ENCODE assay signal across 24 cellular contexts in genomic region chr11:65128182-65129145, GRCh38. TPM values are rescaled to one million over a fixed set of nuclear protein-coding genes. Genes with fewer than 3 reads are reported as not detected.
A peak's percentile ranks its signal among the peaks of the same experiment; 100 is the strongest.
DNase-seq lines count a peak whose midpoint lies in the region; ATAC-seq and TF ChIP-seq lines count a peak whose summit lies in the region.
"Had no signal": no experiment of that assay in that cellular context is flagged by ENCODE, and none has a peak within 500 bp of the region (broad histone marks: within the 10 kb centered on the region; RNA-seq: fewer than 3 reads in every experiment).

No MANE protein-coding gene starts in this region.

- no peaks in the 10 kb centered on the region for H3K9me2 ChIP-seq in HCT116 (ENCODE audit: insufficient read depth)

- no peak for TF ChIP-seq RAD21 in HCT116 (IDR thresholded peaks at IDR 0.05; ENCODE audit: low read depth)

- no peak overlapping the region for H3K9ac ChIP-seq in HCT116 (ENCODE audit: low read length)

- H3K4me3 ChIP-seq in HCT116 (replicated peaks in 1 of 2; ENCODE audit: low read depth in 1 of 2, low read length in 2 of 2) = no peak overlapping the region
- H3K4me3 ChIP-seq in osteoblast (ENCODE audit: insufficient read depth, low read length) = no peak overlapping the region
- H3K4me3 ChIP-seq: heart right ventricle, prostate gland, tibial nerve had no signal

- CTCF ChIA-PET in CD4-positive, alpha-beta T cell (lab: Charles Lee) = interaction anchor here (1.2 kb wide), 1 partner anchor 18 kb away, joined by 3 read pairs; no protein-coding TSS in a partner anchor
- CTCF ChIA-PET in HCT116 (lab: Charles Lee) = no interaction called here
- CTCF ChIA-PET in activated B cell treated with CpG ODN at 0.5 μM for 24 hours (lab: Charles Lee) = interaction anchor here (1.8 to 8.6 kb wide), 3 partner anchors 11 to 97 kb away, joined by 5 to 54 read pairs (median 28); partner anchors contain the start of genes CAPN1 and ZNHIT2

- no peak overlapping the region for H3K4me3 Mint-ChIP-seq in CD4-positive, alpha-beta T cell
- H3K4me3 Mint-ChIP-seq in activated B cell treated with CpG ODN at 0.5 μM for 24 hours = no peak overlapping the region
- H3K4me3 Mint-ChIP-seq: activated CD4-positive, alpha-beta memory T cell treated with anti-CD3 and anti-CD28 coated beads for 36 hours; dendritic cell treated with granulocyte-macrophage colony-stimulating factor and Interleukin-4, amounts not matched to agents 40 ng/mL and 50 ng/mL, for 4 days; stimulated activated naive CD8-positive, alpha-beta T cell treated with anti-CD3 and anti-CD28 coated beads, Interleukin-15, Interleukin-2, amounts not matched to agents 100 ng/mL and 50 ng/mL, for 24 hours had no signal

- no peak overlapping the region for H2AFZ ChIP-seq in HCT116 (ENCODE audit: low read depth, low read length, poor library complexity, severe bottlenecking)
- H2AFZ ChIP-seq in osteoblast (ENCODE audit: low read length) = no peak overlapping the region

- peaks cover 41% of the 10 kb centered on the region for H3K79me2 ChIP-seq in HCT116 (ENCODE audit: insufficient read depth, low read length)
- peaks cover 49% of the 10 kb centered on the region for H3K79me2 ChIP-seq in osteoblast (ENCODE audit: insufficient read depth, low read length)

- TF ChIP-seq CTCF in CD4-positive, alpha-beta T cell (IDR thresholded peaks at IDR 0.05) = no peak
- no peak for TF ChIP-seq CTCF in HCT116 (IDR thresholded peaks at IDR 0.05 in 2 of 3, conservative IDR thresholded peaks at IDR 0.05 in 1 of 3; ENCODE audit: borderline replicate concordance in 1 of 3, insufficient read depth in 1 of 3, low read depth in 2 of 3, low read length in 2 of 3)
- no peak for TF ChIP-seq CTCF in activated B cell treated with CpG ODN at 0.5 μM for 24 hours (IDR thresholded peaks at IDR 0.05)
- no peak for TF ChIP-seq CTCF in osteoblast (IDR thresholded peaks at IDR 0.05; ENCODE audit: extremely low read depth, low read depth, low read length)

- peak overlapping the region; percentile 42 for H3K27ac Mint-ChIP-seq in CD4-positive, alpha-beta T cell
- peak overlapping the region; percentile 12 for H3K27ac Mint-ChIP-seq in activated B cell treated with CpG ODN at 0.5 μM for 24 hours
- H3K27ac Mint-ChIP-seq: activated CD4-positive, alpha-beta memory T cell treated with anti-CD3 and anti-CD28 coated beads for 36 hours; dendritic cell treated with granulocyte-macrophage colony-stimulating factor and Interleukin-4, amounts not matched to agents 40 ng/mL and 50 ng/mL, for 4 days; stimulated activated naive CD8-positive, alpha-beta T cell treated with anti-CD3 and anti-CD28 coated beads, Interleukin-15, Interleukin-2, amounts not matched to agents 100 ng/mL and 50 ng/mL, for 24 hours had no signal

- no peaks in the 10 kb centered on the region for H4K20me1 ChIP-seq in HCT116 (ENCODE audit: insufficient read depth)
- peaks cover 37% of the 10 kb centered on the region for H4K20me1 ChIP-seq in osteoblast (ENCODE audit: insufficient read depth, low read length)

- peaks cover 90% of the 10 kb centered on the region for H3K36me3 Mint-ChIP-seq in CD4-positive, alpha-beta T cell (ENCODE audit: low read depth)
- H3K36me3 Mint-ChIP-seq in activated B cell treated with CpG ODN at 0.5 μM for 24 hours (ENCODE audit: low read depth) = peaks cover 92% of the 10 kb centered on the region

- POLR2A ChIA-PET in CD4-positive, alpha-beta T cell (lab: Charles Lee) = interaction anchor here (1.4 kb wide), 1 partner anchor 11 kb away, joined by 6 read pairs; the partner anchor contains the start of gene ZNHIT2
- POLR2A ChIA-PET in HCT116 (lab: Charles Lee) = no interaction called here
- POLR2A ChIA-PET in activated B cell treated with CpG ODN at 0.5 μM for 24 hours (lab: Charles Lee) = interaction anchor here (0.7 to 13.5 kb wide), 3 partner anchors 11 to 1231 kb away, joined by 3 to 546 read pairs (median 163); partner anchors contain the start of genes CAPN1, FAU, MRPL49 and TM7SF2

- H3K9me3 Mint-ChIP-seq in CD4-positive, alpha-beta T cell = no peaks in the 10 kb centered on the region
- no peaks in the 10 kb centered on the region for H3K9me3 Mint-ChIP-seq in activated B cell treated with CpG ODN at 0.5 μM for 24 hours
- H3K9me3 Mint-ChIP-seq: activated CD4-positive, alpha-beta memory T cell treated with anti-CD3 and anti-CD28 coated beads for 36 hours; dendritic cell treated with granulocyte-macrophage colony-stimulating factor and Interleukin-4, amounts not matched to agents 40 ng/mL and 50 ng/mL, for 4 days; stimulated activated naive CD8-positive, alpha-beta T cell treated with anti-CD3 and anti-CD28 coated beads, Interleukin-15, Interleukin-2, amounts not matched to agents 100 ng/mL and 50 ng/mL, for 24 hours had no signal

- H3K4me2 ChIP-seq in HCT116 (ENCODE audit: low read length) (no peak overlapping the region), osteoblast (ENCODE audit: insufficient read depth, low read length) (no peak overlapping the region)

- no peaks in the 10 kb centered on the region for H3K9me3 ChIP-seq in CD4-positive, alpha-beta T cell (ENCODE audit: control insufficient read depth, low read length)
- H3K9me3 ChIP-seq in HCT116 (ENCODE audit: control insufficient read depth in 1 of 2, insufficient read depth in 1 of 2, low read depth in 1 of 2, low read length in 2 of 2) (no peaks in the 10 kb centered on the region), osteoblast (ENCODE audit: low read depth, low read length) (no peaks in the 10 kb centered on the region)
- H3K9me3 ChIP-seq: heart right ventricle, prostate gland, tibial nerve had no signal

- H3K27ac ChIP-seq in CD4-positive, alpha-beta T cell (ENCODE audit: low read depth, low read length) = no peak overlapping the region
- H3K27ac ChIP-seq in HCT116 (ENCODE audit: low read depth, low read length) = no peak overlapping the region
- H3K27ac ChIP-seq in osteoblast (ENCODE audit: low read depth, low read length) = no peak overlapping the region
- H3K27ac ChIP-seq: brain microvascular endothelial cell, heart right ventricle, prostate gland, tibial nerve, WERI-Rb-1 had no signal

- peak; percentile 13 for ATAC-seq in CD4-positive, alpha-beta T cell (ENCODE audit: poor library complexity)
- ATAC-seq in HCT116 = no peak; the same call in 1 of the 2 replicates
- no peak for ATAC-seq in activated B cell treated with CpG ODN at 0.5 μM for 24 hours (ENCODE audit: low read depth)
- no peak for ATAC-seq in HG03045 (IDR thresholded peaks at IDR 0.05; ENCODE audit: unreplicated experiment)
- ATAC-seq in HG03378 (IDR thresholded peaks at IDR 0.05; ENCODE audit: unreplicated experiment) = no peak
- ATAC-seq: heart right ventricle, left ventricle myocardium superior had no signal

- no peaks in the 10 kb centered on the region for H3K27me3 Mint-ChIP-seq in CD4-positive, alpha-beta T cell
- no peaks in the 10 kb centered on the region for H3K27me3 Mint-ChIP-seq in activated B cell treated with CpG ODN at 0.5 μM for 24 hours
- H3K27me3 Mint-ChIP-seq: activated CD4-positive, alpha-beta memory T cell treated with anti-CD3 and anti-CD28 coated beads for 36 hours; dendritic cell treated with granulocyte-macrophage colony-stimulating factor and Interleukin-4, amounts not matched to agents 40 ng/mL and 50 ng/mL, for 4 days; stimulated activated naive CD8-positive, alpha-beta T cell treated with anti-CD3 and anti-CD28 coated beads, Interleukin-15, Interleukin-2, amounts not matched to agents 100 ng/mL and 50 ng/mL, for 24 hours had no signal

- no TSS peak for BruUV-seq in HCT116 (replicated peaks; lab: Mats Ljungman, UMichigan)

- DNase-seq in CD4-positive, alpha-beta T cell = no peak
- DNase-seq in HCT116 (ENCODE audit: low read depth, low spot score) = no peak
- DNase-seq in activated B cell treated with CpG ODN at 0.5 μM for 24 hours = no peak
- DNase-seq in osteoblast (ENCODE audit: insufficient read length, low spot score, missing footprints) = peak; percentile 62
- DNase-seq in stimulated activated naive CD4-positive, alpha-beta T cell (lab: John Stamatoyannopoulos, UW) = no peak
- DNase-seq: activated CD4-positive, alpha-beta memory T cell treated with anti-CD3 and anti-CD28 coated beads for 36 hours; AML-193; brain microvascular endothelial cell; COR-L47; HCEC 1CT; heart right ventricle; left ventricle myocardium superior; NCI-H1436 treated with DMSO at 0.1 percent for 48 hours; NCI-H2171 treated with DMSO at 0.1 percent for 48 hours; NCI-H526; OCI-M1; T-helper 1 cell; WERI-Rb-1 had no signal

- TF ChIP-seq POLR2A in HCT116 (IDR thresholded peaks at IDR 0.05; ENCODE audit: borderline replicate concordance, extremely low read depth, insufficient read depth, insufficient read length) = no peak

- intact Hi-C loops in CD4-positive, alpha-beta T cell (cut with DNase I, micrococcal nuclease) = no loop called here
- intact Hi-C loops in HCT116 (cut with micrococcal nuclease) (no loop called here), activated B cell treated with CpG ODN at 0.5 μM for 24 hours (cut with micrococcal nuclease) (no loop called here)

- H3K36me3 ChIP-seq in HCT116 (ENCODE audit: control insufficient read depth in 1 of 2, insufficient read depth in 2 of 2, low read length in 2 of 2) = peaks cover 34 to 70% of the 10 kb centered on the region in 2 experiments
- H3K36me3 ChIP-seq in osteoblast (ENCODE audit: insufficient read depth, low read length) = peaks cover 82% of the 10 kb centered on the region

- RAD21 ChIA-PET in HCT116 (lab: Charles Lee; ENCODE audit: low non-redundant PET in 1 of 2, low total read pairs in 2 of 2, uncharacterized antibody in 2 of 2, unreplicated experiment in 2 of 2) = no interaction called here

- H3K4me1 Mint-ChIP-seq in CD4-positive, alpha-beta T cell (ENCODE audit: low read depth) = peaks cover 20% of the 10 kb centered on the region
- H3K4me1 Mint-ChIP-seq in activated B cell treated with CpG ODN at 0.5 μM for 24 hours = peaks cover 54% of the 10 kb centered on the region

- H3K27me3 ChIP-seq in CD4-positive, alpha-beta T cell (ENCODE audit: control insufficient read depth, insufficient read depth, low read length) = no peaks in the 10 kb centered on the region
- H3K27me3 ChIP-seq in HCT116 (ENCODE audit: insufficient read depth, low read length) (no peaks in the 10 kb centered on the region), osteoblast (ENCODE audit: insufficient read depth, low read length) (no peaks in the 10 kb centered on the region)
- H3K27me3 ChIP-seq: brain microvascular endothelial cell, heart right ventricle, tibial nerve had no signal

- peaks cover 4 to 13% of the 10 kb centered on the region in 2 experiments; a peak in 3 of 4 replicates for H3K4me1 ChIP-seq in HCT116 (ENCODE audit: control insufficient read depth in 1 of 2, insufficient read depth in 2 of 2, low read length in 2 of 2)
- H3K4me1 ChIP-seq in osteoblast (ENCODE audit: insufficient read depth, low read length) = peaks cover 10% of the 10 kb centered on the region

RNA-seq across cellular contexts. Expression of gene SYVN1, which starts 5.9 kb away (rescaled TPM):
- total RNA-seq in CD4-positive, alpha-beta T cell = 10 to 100 TPM; 89.1 to 96.8 TPM
- total RNA-seq in HCT116 (2021; ENCODE audit: unreplicated experiment) = 45.9 TPM
- 52.2 and 77.2 TPM in 2 replicates for polyA plus RNA-seq in HCT116 (2012)
- total RNA-seq in activated B cell treated with CpG ODN at 0.5 μM for 24 hours = 232 and 238 TPM in 2 replicates
- 10.3 and 11.9 TPM in 2 replicates for total RNA-seq in osteoblast

RNA-seq across cellular contexts. Expression of gene MRPL49, which starts 6.3 kb away (rescaled TPM):
- total RNA-seq in CD4-positive, alpha-beta T cell = 10 to 100 TPM; 53.0 to 53.3 TPM
- total RNA-seq in HCT116 (2021; ENCODE audit: unreplicated experiment) = 77.5 TPM
- polyA plus RNA-seq in HCT116 (2012) = 44.6 and 50.8 TPM in 2 replicates
- 60.0 and 62.4 TPM in 2 replicates for total RNA-seq in activated B cell treated with CpG ODN at 0.5 μM for 24 hours
- 37.4 and 41.6 TPM in 2 replicates for total RNA-seq in osteoblast

RNA-seq across cellular contexts. Expression of gene FAU, which starts 6.5 kb away (rescaled TPM):
- total RNA-seq in CD4-positive, alpha-beta T cell = 1,000 to 10,000 TPM; 1,937 to 1,976 TPM
- total RNA-seq in HCT116 (2021; ENCODE audit: unreplicated experiment) (1,073 TPM), activated B cell treated with CpG ODN at 0.5 μM for 24 hours (1,416 and 1,501 TPM in 2 replicates), osteoblast (94.3 and 118 TPM in 2 replicates)
- polyA plus RNA-seq in HCT116 (2012) = 1,238 and 1,816 TPM in 2 replicates

RNA-seq across cellular contexts. Expression of gene ZNHIT2, which starts 11.0 kb away (rescaled TPM):
- total RNA-seq in CD4-positive, alpha-beta T cell = 1 to 10 TPM; 9.0 to 9.5 TPM
- 18.8 TPM for total RNA-seq in HCT116 (2021; ENCODE audit: unreplicated experiment)
- 9.6 and 13.4 TPM in 2 replicates for polyA plus RNA-seq in HCT116 (2012)
- 11.3 and 13.4 TPM in 2 replicates for total RNA-seq in activated B cell treated with CpG ODN at 0.5 μM for 24 hours
- 12.3 and 12.4 TPM in 2 replicates for total RNA-seq in osteoblast

RNA-seq across cellular contexts. Expression of gene TM7SF2, which starts 16.8 kb away (rescaled TPM):
- total RNA-seq in CD4-positive, alpha-beta T cell = 10 to 100 TPM; 20.0 to 20.4 TPM
- 52.9 TPM for total RNA-seq in HCT116 (2021; ENCODE audit: unreplicated experiment)
- polyA plus RNA-seq in HCT116 (2012) = 38.9 and 41.5 TPM in 2 replicates
- 24.6 and 25.4 TPM in 2 replicates for total RNA-seq in activated B cell treated with CpG ODN at 0.5 μM for 24 hours
- 8.8 and 10.1 TPM in 2 replicates for total RNA-seq in osteoblast
